Comparison of ENCODE assay signal across 10 cellular contexts in genomic region chr4:107666134-107666533, GRCh38. TPM values are rescaled to one million over a fixed set of nuclear protein-coding genes. Genes with fewer than 3 reads are reported as not detected.
DNase-seq lines count a peak whose midpoint lies in the region; ATAC-seq, FAIRE-seq and TF ChIP-seq lines count a peak whose summit lies in the region.
"Had no signal": no experiment of that assay in that cellular context is flagged by ENCODE, and none has a peak within 500 bp of the region (broad histone marks: within the 10 kb centered on the region; RNA-seq: fewer than 3 reads in every experiment).

No MANE protein-coding gene starts in this region.

- no peak for FAIRE-seq in endothelial cell of umbilical vein (lab: Jason Lieb, UNC)
- FAIRE-seq in pancreas (lab: Jason Lieb, UNC), result peak; percentile 91
- FAIRE-seq: GM18507 had no signal

- H3K4me1 ChIP-seq in endothelial cell of umbilical vein (ENCODE audit: control insufficient read depth, extremely low read depth, insufficient read depth, low read length) (peaks cover 3% of the 10 kb centered on the region), pancreas (peaks cover 0 to 14% (median 9%) of the 10 kb centered on the region in 3 donors)

- POLR2A ChIA-PET in endothelial cell of umbilical vein (lab: Charles Lee), result no interaction called here

- H3K9ac ChIP-seq in endothelial cell of umbilical vein (replicated peaks; ENCODE audit: extremely low read depth, insufficient read depth, low read length), result no peak overlapping the region

- no TSS peak for BruUV-seq in endothelial cell of umbilical vein (replicated peaks; lab: Mats Ljungman, UMichigan)

- H3K36me3 ChIP-seq in endothelial cell of umbilical vein (ENCODE audit: control insufficient read depth in 2 of 2, extremely low read depth in 1 of 2, insufficient read depth in 2 of 2, low read length in 2 of 2), result no peaks in the 10 kb centered on the region
- no peaks in the 10 kb centered on the region for H3K36me3 ChIP-seq in pancreas

- TF ChIP-seq POLR2A in endothelial cell of umbilical vein (IDR thresholded peaks at IDR 0.05; ENCODE audit: low read depth, low read length), result no peak

- DNase-seq in GM03348 (ENCODE audit: low spot score) (peak; percentile 49), NOMO-1 treated with DMSO at 0.1 percent for 48 hours (lab: John Stamatoyannopoulos, UW; ENCODE audit: unreplicated experiment) (peak; percentile 58), endothelial cell of umbilical vein (ENCODE audit: low read depth, low spot score) (peak; percentile 57), pancreas (no peak), amygdala (lab: John Stamatoyannopoulos, UW) (no peak), DMS114 treated with DMSO at 0.1 percent for 48 hours (lab: John Stamatoyannopoulos, UW; ENCODE audit: unreplicated experiment) (no peak)
- no peak for DNase-seq in activated CD8-positive, alpha-beta memory T cell treated with anti-CD3 and anti-CD28 coated beads, Interleukin-2, amount 50 U/mL, for 48 hours

- WGBS in pancreas, 2 donors, result 7 to 17% methylated on average over 1 of the region's 1 CpG

- H3K9me3 ChIP-seq in endothelial cell of umbilical vein (replicated peaks; ENCODE audit: control insufficient read depth, insufficient read depth, low read length) (no peaks in the 10 kb centered on the region), pancreas (no peaks in the 10 kb centered on the region)

- no peaks in the 10 kb centered on the region for H4K20me1 ChIP-seq in endothelial cell of umbilical vein (replicated peaks; ENCODE audit: control insufficient read depth, extremely low read depth, insufficient read depth, low read length)

- H3K27me3 ChIP-seq in endothelial cell of umbilical vein (ENCODE audit: control insufficient read depth in 2 of 2, insufficient read depth in 2 of 2, low read length in 2 of 2) (no peaks in the 10 kb centered on the region), pancreas (no peaks in the 10 kb centered on the region)

- intact Hi-C loops in endothelial cell of umbilical vein (cut with micrococcal nuclease) (loop anchor here (2.0 kb wide), 1 partner anchor 483 kb away; no protein-coding TSS in a partner anchor), pancreas (cut with DNase I) (no loop called here)

- CTCF ChIA-PET in endothelial cell of umbilical vein (lab: Charles Lee), result no interaction called here

- H2AFZ ChIP-seq in endothelial cell of umbilical vein (ENCODE audit: low read depth, low read length), result no peak overlapping the region

- dilution Hi-C loops in endothelial cell of umbilical vein (cut with MboI; ENCODE audit: extremely low pct_ligation_motif_present, low sequenced_read_pairs), result no loop called here

- ATAC-seq in pancreas (peak in 3 of 4 donors; percentile 77 to 87 (median 80)), HG03175 (IDR thresholded peaks at IDR 0.05; ENCODE audit: unreplicated experiment) (no peak)

- TF ChIP-seq CTCF in endothelial cell of umbilical vein (IDR thresholded peaks at IDR 0.05; ENCODE audit: extremely low read depth in 1 of 2, insufficient read depth in 1 of 2, low read depth in 1 of 2, low read length in 2 of 2) (peak in 1 of 2 donors; percentile 0), pancreas (IDR thresholded peaks at IDR 0.05) (peak in 1 of 4 donors; percentile 24)

- H3K9me1 ChIP-seq in endothelial cell of umbilical vein (replicated peaks; ENCODE audit: control insufficient read depth, extremely low read depth, insufficient read depth, low read length), result no peaks in the 10 kb centered on the region

- H3K4me2 ChIP-seq in endothelial cell of umbilical vein (ENCODE audit: insufficient read depth, low read length), result no peak overlapping the region

- H3K4me3 ChIP-seq in endothelial cell of umbilical vein (replicated peaks in 1 of 3; ENCODE audit: insufficient read depth in 1 of 3, low read depth in 1 of 3, low read length in 3 of 3), result no peak overlapping the region
- H3K4me3 ChIP-seq in pancreas, result no peak overlapping the region

- H3K79me2 ChIP-seq in endothelial cell of umbilical vein (ENCODE audit: control insufficient read depth, insufficient read depth, low read length), result no peaks in the 10 kb centered on the region

- H3K27ac ChIP-seq in endothelial cell of umbilical vein (ENCODE audit: insufficient read depth, low read depth, low read length), result no peak overlapping the region
- H3K27ac ChIP-seq in pancreas, result no peak overlapping the region
- H3K27ac ChIP-seq: HL-60 had no signal

TF ChIP-seq in endothelial cell of umbilical vein, 7 proteins besides CTCF, POLR2A, EP300 and RAD21:
- TF ChIP-seq, protein P1, sequence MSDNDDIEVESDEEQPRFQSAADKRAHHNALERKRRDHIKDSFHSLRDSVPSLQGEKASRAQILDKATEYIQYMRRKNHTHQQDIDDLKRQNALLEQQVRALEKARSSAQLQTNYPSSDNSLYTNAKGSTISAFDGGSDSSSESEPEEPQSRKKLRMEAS (IDR thresholded peaks at IDR 0.05; ENCODE audit: insufficient read depth, insufficient read length), result no peak
- TF ChIP-seq EZH2 (IDR thresholded peaks at IDR 0.05; ENCODE audit: borderline replicate concordance, low read depth, low read length, severe bottlenecking) (no peak), POLR2AphosphoS5 (IDR thresholded peaks at IDR 0.05; ENCODE audit: insufficient read depth, low read depth, low read length) (no peak), GATA2 (IDR thresholded peaks at IDR 0.05; ENCODE audit: insufficient read depth, insufficient read length, low read depth, low read length) (no peak), FOS (IDR thresholded peaks at IDR 0.05; ENCODE audit: borderline replicate concordance, insufficient read depth, low read length) (no peak), MYC (IDR thresholded peaks at IDR 0.05; ENCODE audit: low read depth, low read length) (no peak), JUN (IDR thresholded peaks at IDR 0.05; ENCODE audit: borderline replicate concordance, insufficient read depth, insufficient read length, low read depth) (no peak)

RNA-seq across cellular contexts. Expression of gene PAPSS1, which starts 53.9 kb away (rescaled TPM):
- 69.6 and 72.0 TPM in 2 replicates for total RNA-seq in endothelial cell of umbilical vein
- 65.4 and 77.2 TPM in 2 replicates for polyA plus RNA-seq in endothelial cell of umbilical vein
- 72.1 and 74.3 TPM in 2 replicates for polyA plus RNA-seq in endothelial cell of umbilical vein (2011; cell fraction: cytosol; rRNA removed)
- 69.3 and 83.3 TPM in 2 replicates for polyA plus RNA-seq in endothelial cell of umbilical vein (2011; cell fraction: nucleus; rRNA removed)
- 63.6 and 76.1 TPM in 2 replicates for polyA plus RNA-seq in endothelial cell of umbilical vein (2012)
- polyA minus RNA-seq in endothelial cell of umbilical vein, result 100 and 101 TPM in 2 replicates
- 13.7 TPM for polyA minus RNA-seq in endothelial cell of umbilical vein (2011; cell fraction: cytosol; rRNA and poly(A)+ RNA removed)
- 46.2 and 54.0 TPM in 2 replicates for polyA minus RNA-seq in endothelial cell of umbilical vein (2011; cell fraction: nucleus; rRNA and poly(A)+ RNA removed)
- 10 to 100 TPM; 19.1 to 45.1 (median 26.3) TPM for total RNA-seq in pancreas
- polyA plus RNA-seq in pancreas, result 10 to 100 TPM; 19.8 to 25.6 TPM

Comparison
In these comparisons a context has a peak if more than half of its experiments do, and no peak if none do; other contexts are left out.
1. DNase-seq: peak in GM03348 (single experiment), NOMO-1 treated with DMSO at 0.1 percent for 48 hours (single experiment) and endothelial cell of umbilical vein (single experiment); none in pancreas (0 of 6), activated CD8-positive, alpha-beta memory T cell treated with anti-CD3 and anti-CD28 coated beads, Interleukin-2, amount 50 U/mL, for 48 hours (single experiment), amygdala (0 of 56) and DMS114 treated with DMSO at 0.1 percent for 48 hours (single experiment).